ENCODE assay signal across 8 cellular contexts in genomic region chr1:15617173-15617873, GRCh38. TPM values are rescaled to one million over a fixed set of nuclear protein-coding genes. Genes with fewer than 3 reads are reported as not detected.
A peak's percentile ranks its signal among the peaks of the same experiment; 100 is the strongest.
DNase-seq lines count a peak whose midpoint lies in the region; ATAC-seq, FAIRE-seq and TF ChIP-seq lines count a peak whose summit lies in the region.

Gene DDI2, plus strand, starts transcription at chr1:15617458. Its CDS starts 213 bp downstream, at chr1:15617671.

- H3K9me3 ChIP-seq in left ventricle myocardium inferior (replicated peaks) (no peaks in the 10 kb centered on the region), upper lobe of right lung (no peaks in the 10 kb centered on the region)

- H3K4me3 Mint-ChIP-seq in T-helper 1 cell treated with Interleukin-12 subunit alpha and Interleukin-12 subunit beta and Interleukin-4 antibody, amounts not matched to agents 30 μg/mL and 1 μg/mL, for 36 hours: peak within 1 kb of the TSS; percentile 92
- peak within 1 kb of the TSS; percentile 91 for H3K4me3 Mint-ChIP-seq in progenitor cell of endocrine pancreas (ENCODE audit: low read depth)

- H3K4me1 ChIP-seq in left ventricle myocardium inferior (peaks cover 59% of the 10 kb centered on the region), upper lobe of right lung (peaks cover 49% of the 10 kb centered on the region)

- H3K36me3 ChIP-seq in left ventricle myocardium inferior (no peaks in the 10 kb centered on the region), upper lobe of right lung (no peaks in the 10 kb centered on the region)

- H3K27me3 ChIP-seq in left ventricle myocardium inferior (ENCODE audit: low read depth) (no peaks in the 10 kb centered on the region), upper lobe of right lung (no peaks in the 10 kb centered on the region)

- no peak; the same call in 1 of the 2 replicates for TF ChIP-seq POLR2A in GM12891 (IDR thresholded peaks at IDR 0.05; ENCODE audit: low read depth, low read length)

- ATAC-seq in HG02870 (IDR thresholded peaks at IDR 0.05; ENCODE audit: unreplicated experiment): peak; percentile 56
- ATAC-seq in upper lobe of right lung: peak; percentile 97

- H3K27ac ChIP-seq in left ventricle myocardium inferior (replicated peaks) (peak within 1 kb of the TSS; percentile 97), upper lobe of right lung (peak within 1 kb of the TSS; percentile 96)

- no peaks in the 10 kb centered on the region for H3K36me3 Mint-ChIP-seq in T-helper 1 cell treated with Interleukin-12 subunit alpha and Interleukin-12 subunit beta and Interleukin-4 antibody, amounts not matched to agents 30 μg/mL and 1 μg/mL, for 36 hours (ENCODE audit: low read depth)
- peaks cover under 1% of the 10 kb centered on the region for H3K36me3 Mint-ChIP-seq in progenitor cell of endocrine pancreas (ENCODE audit: insufficient read depth)

- FAIRE-seq in GM12891 (lab: Jason Lieb, UNC): peak; percentile 99

- DNase-seq in GM12891 (ENCODE audit: insufficient read length, low spot score) (peak; percentile 86), NCI-H1694 (lab: John Stamatoyannopoulos, UW) (peak; percentile 74), amniotic stem cell (lab: John Stamatoyannopoulos, UW) (peak; percentile 99), left ventricle myocardium inferior (peak; percentile 97), progenitor cell of endocrine pancreas (ENCODE audit: low spot score, unreplicated experiment) (peak; percentile 94), upper lobe of right lung (peak; percentile 98)

- intact Hi-C loops in left ventricle myocardium inferior (cut with micrococcal nuclease): no loop called here
- intact Hi-C loops in upper lobe of right lung (cut with DNase I): no loop called here

- H3K27ac Mint-ChIP-seq in T-helper 1 cell treated with Interleukin-12 subunit alpha and Interleukin-12 subunit beta and Interleukin-4 antibody, amounts not matched to agents 30 μg/mL and 1 μg/mL, for 36 hours: peak within 1 kb of the TSS; percentile 90
- H3K27ac Mint-ChIP-seq in progenitor cell of endocrine pancreas: peak within 1 kb of the TSS; percentile 96

- no peak for TF ChIP-seq CTCF in left ventricle myocardium inferior (IDR thresholded peaks at IDR 0.05; ENCODE audit: borderline replicate concordance)
- TF ChIP-seq CTCF in progenitor cell of endocrine pancreas (IDR thresholded peaks at IDR 0.05; ENCODE audit: unreplicated experiment): no peak
- no peak for TF ChIP-seq CTCF in upper lobe of right lung (IDR thresholded peaks at IDR 0.05)

- H3K4me3 ChIP-seq in left ventricle myocardium inferior (peak within 1 kb of the TSS; percentile 98), upper lobe of right lung (peak within 1 kb of the TSS; percentile 94)

- H3K9me3 Mint-ChIP-seq in T-helper 1 cell treated with Interleukin-12 subunit alpha and Interleukin-12 subunit beta and Interleukin-4 antibody, amounts not matched to agents 30 μg/mL and 1 μg/mL, for 36 hours: no peaks in the 10 kb centered on the region
- H3K9me3 Mint-ChIP-seq in progenitor cell of endocrine pancreas (ENCODE audit: low read depth): no peaks in the 10 kb centered on the region

- peaks cover 28% of the 10 kb centered on the region for H3K4me1 Mint-ChIP-seq in T-helper 1 cell treated with Interleukin-12 subunit alpha and Interleukin-12 subunit beta and Interleukin-4 antibody, amounts not matched to agents 30 μg/mL and 1 μg/mL, for 36 hours (ENCODE audit: low read depth)
- peaks cover 30% of the 10 kb centered on the region for H3K4me1 Mint-ChIP-seq in progenitor cell of endocrine pancreas (ENCODE audit: low read depth)

- H3K27me3 Mint-ChIP-seq in T-helper 1 cell treated with Interleukin-12 subunit alpha and Interleukin-12 subunit beta and Interleukin-4 antibody, amounts not matched to agents 30 μg/mL and 1 μg/mL, for 36 hours (ENCODE audit: low read depth): no peaks in the 10 kb centered on the region
- no peaks in the 10 kb centered on the region for H3K27me3 Mint-ChIP-seq in progenitor cell of endocrine pancreas

TF ChIP-seq in GM12891, 5 proteins besides CTCF, POLR2A, EP300 and RAD21:
- TF ChIP-seq POLR2AphosphoS5 (IDR thresholded peaks at IDR 0.05; ENCODE audit: low read depth, low read length): peak; percentile 57
- no peak for TF ChIP-seq POU2F2 (IDR thresholded peaks at IDR 0.05; ENCODE audit: low read depth, low read length)
- peak; percentile 76; the same call in 1 of the 2 replicates for TF ChIP-seq TAF1 (IDR thresholded peaks at IDR 0.05; ENCODE audit: low read depth, low read length)
- peak; percentile 3 for TF ChIP-seq PAX5 (IDR thresholded peaks at IDR 0.05; ENCODE audit: insufficient read depth, low read length, severe bottlenecking)
- no peak; the same call in 1 of the 2 replicates for TF ChIP-seq SPI1 (IDR thresholded peaks at IDR 0.05; ENCODE audit: low read depth, low read length)

RNA-seq across cellular contexts. Expression of gene DDI2, which starts in this region (rescaled TPM):
- polyA plus RNA-seq in GM12891 (2012; ENCODE audit: low read depth, missing spikeins): 4.7 TPM
- total RNA-seq in left ventricle myocardium inferior (22.5 TPM), progenitor cell of endocrine pancreas (34.5 and 35.6 TPM in 2 replicates), upper lobe of right lung (40.9 TPM)

Comparison
In these comparisons a context has a peak if more than half of its experiments do, and no peak if none do; other contexts are left out.
1. Peak in every context shown above with its lines: DNase-seq, ATAC-seq, H3K4me3 ChIP-seq and H3K27ac ChIP-seq.